Comparison of ENCODE assay signal across 1 cellular context in the genomic region with DNA sequence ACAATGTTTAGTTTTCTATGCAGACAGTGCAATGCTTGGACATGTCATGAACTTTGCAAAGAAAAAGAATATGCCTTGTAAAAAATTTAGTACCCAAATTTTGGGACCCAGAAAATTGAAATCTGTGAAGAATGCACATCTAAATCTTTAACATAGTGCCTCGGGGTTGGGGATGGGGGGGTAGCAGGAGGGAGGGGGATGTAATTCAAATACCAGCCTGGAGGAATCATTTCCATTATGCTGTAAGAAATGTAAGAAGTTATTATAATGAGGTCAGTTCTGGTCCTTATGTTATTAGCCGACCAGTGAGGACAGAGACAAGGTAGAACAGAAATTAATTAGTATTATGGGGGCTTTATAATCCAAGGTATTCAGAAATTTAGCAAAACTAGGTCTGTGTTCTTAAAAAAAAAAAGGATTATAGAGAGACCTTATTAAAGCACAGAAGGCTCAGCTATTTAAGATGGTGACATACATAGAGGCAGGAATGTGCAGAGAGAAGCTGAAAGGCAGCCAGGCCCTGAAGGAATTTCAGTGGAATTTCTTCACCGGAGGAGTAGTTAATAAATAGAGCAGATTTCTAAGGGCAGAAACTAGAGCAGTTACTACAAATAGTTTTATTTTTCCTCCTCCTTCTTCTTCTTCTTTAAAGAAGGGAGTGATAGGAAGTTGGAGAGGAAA.
TF ChIP-seq lines count a peak whose summit lies in the region.

No MANE protein-coding gene starts in this region.

TF ChIP-seq in IMR-90, 13 proteins besides CTCF, POLR2A, EP300 and RAD21 (continued from another document):
- TF ChIP-seq CHD1 (IDR thresholded peaks at IDR 0.05; ENCODE audit: low read depth, low read length) (no peak), RCOR1 (IDR thresholded peaks at IDR 0.05; ENCODE audit: insufficient replicate concordance, low read length) (no peak), FOS (IDR thresholded peaks at IDR 0.05; ENCODE audit: low read depth, low read length) (no peak), BHLHE40 (IDR thresholded peaks at IDR 0.05; ENCODE audit: low read depth, low read length) (no peak), SMC3 (IDR thresholded peaks at IDR 0.05; ENCODE audit: low read depth, low read length) (no peak), RFX5 (IDR thresholded peaks at IDR 0.05; ENCODE audit: low read depth, low read length) (no peak), MAZ (IDR thresholded peaks at IDR 0.05; ENCODE audit: borderline replicate concordance, low read depth, low read length) (no peak), CEBPB (IDR thresholded peaks at IDR 0.05; ENCODE audit: low read depth, low read length) (no peak), MXI1 (IDR thresholded peaks at IDR 0.05; ENCODE audit: borderline replicate concordance, low read depth, low read length) (no peak), NFE2L2 (IDR thresholded peaks at IDR 0.05; ENCODE audit: low read depth, low read length) (no peak)
